In the genomic region with DNA sequence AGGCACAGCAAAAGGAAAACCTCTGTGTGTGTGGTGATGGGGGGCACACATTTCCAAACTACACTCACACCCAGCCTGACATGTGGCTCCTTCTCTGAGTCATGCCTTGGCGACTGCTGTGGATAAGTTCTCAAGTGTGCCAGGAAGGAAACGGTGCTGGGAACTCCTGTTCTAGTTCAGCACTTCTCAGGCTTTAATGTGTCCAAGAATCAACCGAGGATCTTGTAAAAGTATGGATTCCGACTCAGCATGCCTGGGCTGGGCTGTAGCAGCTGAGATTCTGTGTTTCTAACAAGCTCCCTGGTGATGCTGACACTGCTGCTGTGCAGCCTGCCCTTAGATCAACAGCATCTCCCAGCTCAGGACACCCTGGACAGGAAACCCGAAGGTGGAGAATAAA, we compare ENCODE assay signal across 11 cellular contexts. TPM values are rescaled to one million over a fixed set of nuclear protein-coding genes. Genes with fewer than 3 reads are reported as not detected.
DNase-seq lines count a peak whose midpoint lies in the region; ATAC-seq and TF ChIP-seq lines count a peak whose summit lies in the region.
"Had no signal": no experiment of that assay in that cellular context is flagged by ENCODE, and none has a peak within 500 bp of the region (broad histone marks: within the 10 kb centered on the region; RNA-seq: fewer than 3 reads in every experiment).

No MANE protein-coding gene starts in this region.

- H3K27ac ChIP-seq in right cardiac atrium (ENCODE audit: low read length) = no peak overlapping the region
- H3K27ac ChIP-seq: tibial artery had no signal

- no peak for TF ChIP-seq CTCF in astrocyte of the cerebellum (IDR thresholded peaks at IDR 0.05; ENCODE audit: low read depth, low read length, missing control alignments)

- in situ Hi-C loops in astrocyte of the cerebellum (cut with HindIII; ENCODE audit: low sequenced_read_pairs) = no loop called here

- intact Hi-C loops in right cardiac atrium (cut with DNase I) = no loop called here

- peak; percentile 63 to 87 for ATAC-seq in right cardiac atrium

- H3K27me3 ChIP-seq in right cardiac atrium (ENCODE audit: control insufficient read depth, insufficient read depth) = peaks cover 3% of the 10 kb centered on the region
- H3K27me3 ChIP-seq: tibial artery had no signal

- WGBS in right cardiac atrium = 30% methylated on average over 5 of the region's 5 CpGs

- DNase-seq in H4 (ENCODE audit: low spot score) = peak; percentile 86
- DNase-seq in astrocyte of the cerebellum (ENCODE audit: low read depth) = peak; percentile 95
- peak; percentile 35 to 63 (median 44) for DNase-seq in right cardiac atrium
- DNase-seq in superior temporal gyrus (ENCODE audit: extremely low spot score) = peak; percentile 22
- no peak for DNase-seq in stimulated activated CD4-positive, alpha-beta T cell treated with anti-CD3 and anti-CD28 coated beads, Interleukin-2, amount 100 ng/mL, for 24 hours
- no peak for DNase-seq in cortex of kidney (lab: John Stamatoyannopoulos, UW)
- DNase-seq in NOMO-1 (lab: John Stamatoyannopoulos, UW; ENCODE audit: unreplicated experiment in 2 of 2) = no peak
- DNase-seq in CD1c-positive myeloid dendritic cell (ENCODE audit: extremely low spot score) = no peak
- DNase-seq: hippocampal formation, NCI-H1694 treated with DMSO at 0.1 percent for 48 hours had no signal

- no peaks in the 10 kb centered on the region for H3K4me1 ChIP-seq in right cardiac atrium (ENCODE audit: control insufficient read depth, insufficient read depth, low read length)

- no peak overlapping the region for H3K4me3 ChIP-seq in astrocyte of the cerebellum (ENCODE audit: low read depth, low read length)
- no peak overlapping the region for H3K4me3 ChIP-seq in right cardiac atrium (ENCODE audit: low read length)
- H3K4me3 ChIP-seq: tibial artery had no signal

- no peaks in the 10 kb centered on the region for H3K9me3 ChIP-seq in right cardiac atrium (ENCODE audit: control insufficient read depth, low read length)
- H3K9me3 ChIP-seq: tibial artery had no signal

RNA-seq across cellular contexts. Expression of a gene that starts 20.2 kb away (rescaled TPM):
- not detected in 2 replicates for total RNA-seq in H4 (2014; rRNA removed; shearing (Covaris generic))
- total RNA-seq in right cardiac atrium = not detected
- polyA plus RNA-seq in right cardiac atrium = not detected

Comparison
In these comparisons a context has a peak if more than half of its experiments do, and no peak if none do; other contexts are left out.
1. DNase-seq: peak in H4 (single experiment), astrocyte of the cerebellum (single experiment), right cardiac atrium (3 of 3) and superior temporal gyrus (single experiment); none in stimulated activated CD4-positive, alpha-beta T cell treated with anti-CD3 and anti-CD28 coated beads, Interleukin-2, amount 100 ng/mL, for 24 hours (0 of 2), cortex of kidney (single experiment), NOMO-1 (0 of 2) and CD1c-positive myeloid dendritic cell (single experiment).